In the genomic region with DNA sequence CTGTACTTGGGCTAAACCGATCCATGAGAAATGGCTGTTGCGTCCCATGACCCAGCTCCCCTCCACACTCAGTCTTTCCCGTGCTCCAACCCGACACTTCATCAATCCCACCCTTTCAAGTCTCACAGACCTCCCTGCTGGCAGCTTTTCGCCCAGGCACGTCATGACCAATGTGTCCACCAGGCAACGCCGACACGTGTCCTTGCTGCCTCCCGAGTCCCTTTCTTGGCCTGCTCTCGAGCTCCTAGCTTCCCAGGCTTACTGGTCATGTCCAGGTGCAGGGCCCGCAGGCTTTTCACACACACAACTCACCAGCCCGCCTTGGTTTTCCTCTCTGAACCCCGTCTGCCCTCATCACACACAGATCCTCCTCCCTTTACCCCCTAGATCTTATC, we compare ENCODE assay signal across 13 cellular contexts. TPM values are rescaled to one million over a fixed set of nuclear protein-coding genes. Genes with fewer than 3 reads are reported as not detected.
DNase-seq lines count a peak whose midpoint lies in the region; ATAC-seq, FAIRE-seq and TF ChIP-seq lines count a peak whose summit lies in the region.
"Had no signal": no experiment of that assay in that cellular context is flagged by ENCODE, and none has a peak within 500 bp of the region (broad histone marks: within the 10 kb centered on the region; RNA-seq: fewer than 3 reads in every experiment).

No MANE protein-coding gene starts in this region.

- H2BK15ac ChIP-seq in H1 (ENCODE audit: low read length) (no peak overlapping the region), mesenchymal stem cell (ENCODE audit: low read depth, poor library complexity, severe bottlenecking) (no peak overlapping the region)

- no peak for ATAC-seq in upper lobe of right lung

- intact Hi-C loops in upper lobe of right lung (cut with DNase I) (no loop called here), head of caudate nucleus (cut with DNase I) (no loop called here)

- FAIRE-seq in H1 (lab: Jason Lieb, UNC) = no peak
- FAIRE-seq: urothelium cell line had no signal

- H4K20me1 ChIP-seq in H1 (replicated peaks in 1 of 2; ENCODE audit: control insufficient read depth in 1 of 2, insufficient read depth in 2 of 2, low read length in 2 of 2) = peaks cover 7 to 8% of the 10 kb centered on the region in 2 experiments

- H3K4me1 ChIP-seq in NT2/D1 (ENCODE audit: insufficient read depth, insufficient read length) (peaks cover 29% of the 10 kb centered on the region), H1 (replicated peaks in 1 of 4; ENCODE audit: control insufficient read depth in 3 of 4, insufficient read depth in 4 of 4, low read length in 3 of 4) (peaks cover 4 to 18% (median 10%) of the 10 kb centered on the region in 4 experiments; a peak in 6 of 7 replicates), neutrophil (ENCODE audit: control insufficient read depth in 1 of 2, insufficient read depth in 1 of 2, low read depth in 1 of 2, low read length in 1 of 2) (peaks cover 33 to 43% of the 10 kb centered on the region in 2 experiments), upper lobe of right lung (peaks cover 25% of the 10 kb centered on the region), mesenchymal stem cell (ENCODE audit: control insufficient read depth, insufficient read depth, low read depth, low read length) (peaks cover 9% of the 10 kb centered on the region)

- H2BK120ac ChIP-seq in H1 (replicated peaks; ENCODE audit: low read depth, low read length) (no peak overlapping the region), mesenchymal stem cell (ENCODE audit: low read depth, low read length) (no peak overlapping the region)

- H4K8ac ChIP-seq in H1 (ENCODE audit: extremely low read depth, insufficient read depth, low read length) = no peak overlapping the region
- H4K8ac ChIP-seq in mesenchymal stem cell (ENCODE audit: low read length) = no peak overlapping the region

- H3K9me3 ChIP-seq in NT2/D1 (ENCODE audit: insufficient read depth, low read length) = no peaks in the 10 kb centered on the region
- no peaks in the 10 kb centered on the region for H3K9me3 ChIP-seq in H1 (ENCODE audit: insufficient read depth in 2 of 2, low read depth in 1 of 2, low read length in 1 of 2)
- H3K9me3 ChIP-seq in neutrophil = no peaks in the 10 kb centered on the region
- H3K9me3 ChIP-seq in upper lobe of right lung = no peaks in the 10 kb centered on the region
- no peaks in the 10 kb centered on the region for H3K9me3 ChIP-seq in mesenchymal stem cell (ENCODE audit: control insufficient read depth, low read length)

- DNase-seq in NCI-H2227 (lab: John Stamatoyannopoulos, UW; ENCODE audit: unreplicated experiment) = peak; percentile 43
- no peak for DNase-seq in NCI-H2227 treated with DMSO at 0.1 percent for 48 hours (lab: John Stamatoyannopoulos, UW)
- no peak for DNase-seq in NT2/D1 (ENCODE audit: low read depth, low spot score)
- no peak for DNase-seq in H1 (ENCODE audit: low read depth in 1 of 2, low spot score in 2 of 2)
- DNase-seq in upper lobe of right lung = no peak
- no peak for DNase-seq in head of caudate nucleus
- no peak for DNase-seq in mesenchymal stem cell
- DNase-seq: activated CD4-positive, alpha-beta T cell treated with anti-CD3 and anti-CD28 coated beads, Interleukin-2, amount 50 U/mL, for 48 hours; dorsolateral prefrontal cortex; foreskin melanocyte; SW 1271 had no signal

- H3K27ac ChIP-seq in H1 (ENCODE audit: low read depth, low read length) (no peak overlapping the region), neutrophil (peak overlapping the region; percentile 100), upper lobe of right lung (no peak overlapping the region), mesenchymal stem cell (ENCODE audit: low read length, poor library complexity, severe bottlenecking) (no peak overlapping the region)

- CTCF ChIA-PET in H1 (lab: Charles Lee; ENCODE audit: partially characterized antibody) = interaction anchor here (0.7 to 11.8 kb wide), 9 partner anchors 10 to 1256 kb away, joined by 3 to 209 read pairs (median 5); no protein-coding TSS in a partner anchor

- no peak for TF ChIP-seq POLR2A in H1 (IDR thresholded peaks at IDR 0.05; ENCODE audit: control extremely low read depth in 1 of 2, low read depth in 2 of 2, low read length in 2 of 2)

- H3K4me3 ChIP-seq in NT2/D1 (ENCODE audit: insufficient read length, low read depth) (no peak overlapping the region), H1 (ENCODE audit: extremely low read depth in 1 of 4, insufficient read depth in 2 of 4, low read depth in 3 of 4, low read length in 4 of 4) (no peak overlapping the region), neutrophil (ENCODE audit: low read depth in 1 of 2, low read length in 1 of 2) (no peak overlapping the region), upper lobe of right lung (no peak overlapping the region), mesenchymal stem cell (ENCODE audit: insufficient read depth in 1 of 2, low read depth in 1 of 2, low read length in 2 of 2) (no peak overlapping the region)
- H3K4me3 ChIP-seq: dorsolateral prefrontal cortex had no signal

- peaks cover 27% of the 10 kb centered on the region for H3K36me3 ChIP-seq in NT2/D1 (ENCODE audit: insufficient read depth, insufficient read length, low read length)
- H3K36me3 ChIP-seq in H1 (ENCODE audit: control insufficient read depth in 2 of 4, insufficient read depth in 4 of 4, low read length in 3 of 4) = peaks cover 0 to 8% (median 5%) of the 10 kb centered on the region in 4 experiments; a peak in 3 of 8 replicates
- H3K36me3 ChIP-seq in neutrophil = peaks cover 37% of the 10 kb centered on the region
- peaks cover 22% of the 10 kb centered on the region for H3K36me3 ChIP-seq in upper lobe of right lung
- H3K36me3 ChIP-seq in mesenchymal stem cell (ENCODE audit: control insufficient read depth in 1 of 2, insufficient read depth in 2 of 2, low read depth in 1 of 2, low read length in 2 of 2) = peaks cover 48 to 55% of the 10 kb centered on the region in 2 experiments

- H3K27me3 ChIP-seq in NT2/D1 (ENCODE audit: insufficient read depth, insufficient read length) (no peaks in the 10 kb centered on the region), H1 (replicated peaks in 1 of 4; ENCODE audit: control insufficient read depth in 3 of 4, extremely low read depth in 1 of 4, insufficient read depth in 3 of 4, low read length in 3 of 4) (no peaks in the 10 kb centered on the region), neutrophil (no peaks in the 10 kb centered on the region), upper lobe of right lung (no peaks in the 10 kb centered on the region), mesenchymal stem cell (ENCODE audit: control insufficient read depth in 1 of 2, insufficient read depth in 1 of 2, low read length in 2 of 2) (no peaks in the 10 kb centered on the region)
- H3K27me3 ChIP-seq: dorsolateral prefrontal cortex had no signal

- H3K23me2 ChIP-seq in H1 (ENCODE audit: low read depth, low read length) = peaks cover 8% of the 10 kb centered on the region; the same call in 1 of the 2 replicates

- H2AK5ac ChIP-seq in H1 (ENCODE audit: low read depth, low read length) = 0 out of 2 replicates have a peak overlapping the region, but pooled peaks have one; percentile 14
- no peak overlapping the region for H2AK5ac ChIP-seq in mesenchymal stem cell (ENCODE audit: low read length, severe bottlenecking)

- H3K4me2 ChIP-seq in H1 (ENCODE audit: insufficient read depth in 1 of 2, low read depth in 2 of 2, low read length in 2 of 2) (no peak overlapping the region), mesenchymal stem cell (ENCODE audit: low read length, poor library complexity, severe bottlenecking) (no peak overlapping the region)

- H4K91ac ChIP-seq in H1 (replicated peaks; ENCODE audit: insufficient read length, low read length) (no peak overlapping the region), mesenchymal stem cell (ENCODE audit: low read length) (no peak overlapping the region)

- H3K18ac ChIP-seq in H1 (ENCODE audit: extremely low read depth, low read length) = no peak overlapping the region
- H3K18ac ChIP-seq in mesenchymal stem cell (ENCODE audit: low read depth in 1 of 2, low read length in 2 of 2) = no peak overlapping the region

- H3K14ac ChIP-seq in H1 (ENCODE audit: insufficient read length) (no peak overlapping the region), mesenchymal stem cell (ENCODE audit: low read length in 2 of 2) (no peak overlapping the region)

- H3K79me1 ChIP-seq in H1 (ENCODE audit: low read depth, low read length) (peaks cover 7% of the 10 kb centered on the region; the same call in 1 of the 2 replicates), mesenchymal stem cell (replicated peaks; ENCODE audit: low read length, poor library complexity, severe bottlenecking) (peaks cover 36% of the 10 kb centered on the region)

- no peak overlapping the region for H3K23ac ChIP-seq in H1 (ENCODE audit: insufficient read length)
- H3K23ac ChIP-seq in mesenchymal stem cell (ENCODE audit: low read length in 2 of 2) = no peak overlapping the region

- H3K56ac ChIP-seq in H1 (replicated peaks; ENCODE audit: insufficient read length, low read depth, low read length) = no peak overlapping the region

- no peak overlapping the region for H2AFZ ChIP-seq in H1 (ENCODE audit: low read length)
- no peak overlapping the region for H2AFZ ChIP-seq in mesenchymal stem cell (ENCODE audit: low read depth, low read length)

- H2BK12ac ChIP-seq in H1 (ENCODE audit: low read depth, low read length) (no peak overlapping the region), mesenchymal stem cell (ENCODE audit: low read length in 2 of 2) (peak overlapping the region in 1 of 2 experiments; percentile 8)

- POLR2A ChIA-PET in H1 (lab: Charles Lee; ENCODE audit: partially characterized antibody) = interaction anchor here (0.9 to 15.4 kb wide), 4 partner anchors 13 to 123 kb away, joined by 3 to 193 read pairs (median 6); a partner anchor contains a TSS

- TF ChIP-seq RAD21 in H1 (IDR thresholded peaks at IDR 0.05 in 1 of 2, conservative IDR thresholded peaks at IDR 0.05 in 1 of 2; ENCODE audit: low read depth in 2 of 2, low read length in 2 of 2) = no peak

- WGBS in H1 (ENCODE audit: extremely low coverage in 1 of 2, insufficient coverage in 1 of 2, insufficient read length in 1 of 2, insufficient replicate concordance in 2 of 2, low coverage in 1 of 2, low lambda C conversion rate in 2 of 2, missing lambda C conversion rate in 1 of 2), 2 experiments = 90% methylated on average over 14 of the region's 14 CpGs; no CpG with 5 or more reads in 1 of the 2 experiments
- WGBS in mesenchymal stem cell = 90% methylated on average over 14 of the region's 14 CpGs

- peak overlapping the region; percentile 40; the same call in 1 of the 2 replicates for H2BK5ac ChIP-seq in H1 (ENCODE audit: low read depth, low read length)
- no peak overlapping the region for H2BK5ac ChIP-seq in mesenchymal stem cell (ENCODE audit: low read depth, low read length, poor library complexity, severe bottlenecking)

- peak overlapping the region; percentile 26 for H3K9ac ChIP-seq in NT2/D1 (ENCODE audit: insufficient read length, low read depth)
- H3K9ac ChIP-seq in H1 (replicated peaks in 1 of 4; ENCODE audit: extremely low read depth in 1 of 4, low read depth in 3 of 4, low read length in 3 of 4) = no peak overlapping the region
- H3K9ac ChIP-seq in mesenchymal stem cell (ENCODE audit: low read length) = no peak overlapping the region

- no peak for TF ChIP-seq EP300 in H1 (IDR thresholded peaks at IDR 0.05; ENCODE audit: borderline replicate concordance in 1 of 2, low read depth in 2 of 2, low read length in 2 of 2)

- no peak overlapping the region for H2BK20ac ChIP-seq in H1 (ENCODE audit: low read length)

- H3K4ac ChIP-seq in H1 (replicated peaks; ENCODE audit: insufficient read length, low read depth, low read length) = no peak overlapping the region
- H3K4ac ChIP-seq in mesenchymal stem cell (ENCODE audit: low read depth in 1 of 2, low read length in 2 of 2) = no peak overlapping the region

- no peak overlapping the region for H4K5ac ChIP-seq in H1 (ENCODE audit: insufficient read length, low read depth, low read length)

- TF ChIP-seq CTCF in H1 (IDR thresholded peaks at IDR 0.05; ENCODE audit: control extremely low read depth in 1 of 3, insufficient read depth in 1 of 3, low read depth in 1 of 3, low read length in 3 of 3) (peak; percentile 38 to 48 (median 40)), neutrophil (IDR thresholded peaks at IDR 0.05) (no peak), upper lobe of right lung (IDR thresholded peaks at IDR 0.05) (no peak)

- H3K79me2 ChIP-seq in H1 (ENCODE audit: control insufficient read depth in 1 of 2, insufficient read depth in 2 of 2, low read length in 2 of 2) = peaks cover 0 to 19% of the 10 kb centered on the region in 2 experiments; a peak in 1 of 4 replicates

RNA-seq across cellular contexts. Expression of a gene that starts 12.2 kb away (rescaled TPM):
- 16.3 and 17.3 TPM in 2 replicates for total RNA-seq in H1 (2021; fragmentation: NEBNext Ultra II Directional; extraction: Animal tissue kit (Norgen Biotek cat#: 25700))
- polyA plus RNA-seq in H1 (2011; rRNA removed) = 5.0 and 9.0 TPM in 2 replicates
- polyA plus RNA-seq in H1 (2011; cell fraction: cytosol; rRNA removed) = 6.1 TPM
- polyA plus RNA-seq in H1 (2011; cell fraction: nucleus; rRNA removed) = 12.8 TPM
- polyA plus RNA-seq in H1 (2012, experiment 1 of 2) = 10.9 to 15.7 TPM (median 13.9 TPM) in 4 replicates
- polyA plus RNA-seq in H1 (2012, experiment 2 of 2) = 7.1 TPM
- 12.5 TPM for polyA plus RNA-seq in H1 (2013, experiment 1 of 2)
- 10.8 TPM for polyA plus RNA-seq in H1 (2013, experiment 2 of 2)
- polyA minus RNA-seq in H1 (2011; rRNA and poly(A)+ RNA removed) = 3.2 and 4.2 TPM in 2 replicates
- polyA minus RNA-seq in H1 (2011; cell fraction: cytosol; rRNA and poly(A)+ RNA removed) = 8.7 TPM
- 6.2 TPM for polyA minus RNA-seq in H1 (2011; cell fraction: nucleus; rRNA and poly(A)+ RNA removed)
- total RNA-seq in upper lobe of right lung = 32.7 TPM
- 21.1 TPM for polyA plus RNA-seq in mesenchymal stem cell (2013, experiment 1 of 2)
- 19.7 TPM for polyA plus RNA-seq in mesenchymal stem cell (2013, experiment 2 of 2)

RNA-seq across cellular contexts. Expression of a gene that starts 51.4 kb away (rescaled TPM):
- total RNA-seq in H1 (2021; fragmentation: NEBNext Ultra II Directional; extraction: Animal tissue kit (Norgen Biotek cat#: 25700)) = 38.7 and 44.5 TPM in 2 replicates
- polyA plus RNA-seq in H1 (2011; rRNA removed) = 77.7 and 93.1 TPM in 2 replicates
- 74.8 TPM for polyA plus RNA-seq in H1 (2011; cell fraction: cytosol; rRNA removed)
- polyA plus RNA-seq in H1 (2011; cell fraction: nucleus; rRNA removed) = 421 TPM
- polyA plus RNA-seq in H1 (2012, experiment 1 of 2) = 50.0 to 79.8 TPM (median 73.4 TPM) in 4 replicates
- 44.8 TPM for polyA plus RNA-seq in H1 (2012, experiment 2 of 2)
- 23.4 TPM for polyA plus RNA-seq in H1 (2013, experiment 1 of 2)
- 21.0 TPM for polyA plus RNA-seq in H1 (2013, experiment 2 of 2)
- polyA minus RNA-seq in H1 (2011; rRNA and poly(A)+ RNA removed) = 33.4 and 41.5 TPM in 2 replicates
- 26.7 TPM for polyA minus RNA-seq in H1 (2011; cell fraction: cytosol; rRNA and poly(A)+ RNA removed)
- polyA minus RNA-seq in H1 (2011; cell fraction: nucleus; rRNA and poly(A)+ RNA removed) = 56.2 TPM
- 55.0 TPM for total RNA-seq in upper lobe of right lung
- polyA plus RNA-seq in mesenchymal stem cell (2013, experiment 1 of 2) = 39.7 TPM
- 36.3 TPM for polyA plus RNA-seq in mesenchymal stem cell (2013, experiment 2 of 2)

RNA-seq across cellular contexts. Expression of a gene that starts 52.4 kb away (rescaled TPM):
- total RNA-seq in H1 (2021; fragmentation: NEBNext Ultra II Directional; extraction: Animal tissue kit (Norgen Biotek cat#: 25700)) = 69.7 and 77.0 TPM in 2 replicates
- 14.5 and 17.1 TPM in 2 replicates for polyA plus RNA-seq in H1 (2011; rRNA removed)
- 15.8 TPM for polyA plus RNA-seq in H1 (2011; cell fraction: cytosol; rRNA removed)
- 40.3 TPM for polyA plus RNA-seq in H1 (2011; cell fraction: nucleus; rRNA removed)
- polyA plus RNA-seq in H1 (2012, experiment 1 of 2) = 60.2 to 78.2 TPM (median 70.7 TPM) in 4 replicates
- polyA plus RNA-seq in H1 (2012, experiment 2 of 2) = 7.7 TPM
- polyA plus RNA-seq in H1 (2013, experiment 1 of 2) = 30.5 TPM
- 29.4 TPM for polyA plus RNA-seq in H1 (2013, experiment 2 of 2)
- 32.6 and 37.5 TPM in 2 replicates for polyA minus RNA-seq in H1 (2011; rRNA and poly(A)+ RNA removed)
- polyA minus RNA-seq in H1 (2011; cell fraction: cytosol; rRNA and poly(A)+ RNA removed) = 52.0 TPM
- polyA minus RNA-seq in H1 (2011; cell fraction: nucleus; rRNA and poly(A)+ RNA removed) = 82.5 TPM
- total RNA-seq in upper lobe of right lung = 17.7 TPM
- polyA plus RNA-seq in mesenchymal stem cell (2013, experiment 1 of 2) = 13.3 TPM
- polyA plus RNA-seq in mesenchymal stem cell (2013, experiment 2 of 2) = 12.6 TPM

Comparison
In these comparisons a context has a peak if more than half of its experiments do, and no peak if none do; other contexts are left out.
1. CTCF ChIP-seq: peak in H1 (3 of 3); none in neutrophil (single experiment) and upper lobe of right lung (single experiment).